Comparison of ENCODE assay signal across 11 cellular contexts in genomic region chr12:67988600-67988999, GRCh38. TPM values are rescaled to one million over a fixed set of nuclear protein-coding genes. Genes with fewer than 3 reads are reported as not detected.
A peak's percentile ranks its signal among the peaks of the same experiment; 100 is the strongest.
DNase-seq lines count a peak whose midpoint lies in the region; ATAC-seq lines count a peak whose summit lies in the region.
"Had no signal": no experiment of that assay in that cellular context is flagged by ENCODE, and none has a peak within 500 bp of the region (broad histone marks: within the 10 kb centered on the region; RNA-seq: fewer than 3 reads in every experiment).

No MANE protein-coding gene starts in this region.

- ATAC-seq in HG02588 (IDR thresholded peaks at IDR 0.05; ENCODE audit: unreplicated experiment) (peak; percentile 82), HG03521 (IDR thresholded peaks at IDR 0.05; ENCODE audit: unreplicated experiment) (peak; percentile 76)

- CTCF ChIA-PET in CD4-positive, alpha-beta memory T cell (lab: Charles Lee; ENCODE audit: partially characterized antibody): interaction anchor here (1.2 kb wide), 2 partner anchors 40 to 46 kb away, joined by 3 read pairs; no protein-coding TSS in a partner anchor

- no peaks in the 10 kb centered on the region for H3K36me3 ChIP-seq in CD4-positive, alpha-beta memory T cell (ENCODE audit: insufficient read depth, low read length)

- no peaks in the 10 kb centered on the region for H3K27me3 ChIP-seq in CD4-positive, alpha-beta memory T cell (ENCODE audit: insufficient read depth, low read length)

- peaks cover 4% of the 10 kb centered on the region for H3K36me3 Mint-ChIP-seq in activated naive CD8-positive, alpha-beta T cell
- peaks cover 4% of the 10 kb centered on the region for H3K36me3 Mint-ChIP-seq in activated naive CD8-positive, alpha-beta T cell treated with anti-CD3 and anti-CD28 coated beads for 36 hours
- no peaks in the 10 kb centered on the region for H3K36me3 Mint-ChIP-seq in stimulated activated naive CD8-positive, alpha-beta T cell treated with anti-CD3 and anti-CD28 coated beads, Interleukin-15, Interleukin-2, amounts not matched to agents 100 ng/mL and 50 ng/mL, for 24 hours (ENCODE audit: low read depth)
- no peaks in the 10 kb centered on the region for H3K36me3 Mint-ChIP-seq in CD4-positive, alpha-beta memory T cell

- H3K27ac ChIP-seq in CD4-positive, alpha-beta memory T cell (ENCODE audit: low read depth, low read length): no peak overlapping the region

- H3K27ac Mint-ChIP-seq in activated naive CD8-positive, alpha-beta T cell: no peak overlapping the region
- no peak overlapping the region for H3K27ac Mint-ChIP-seq in activated naive CD8-positive, alpha-beta T cell treated with anti-CD3 and anti-CD28 coated beads for 36 hours
- H3K27ac Mint-ChIP-seq in stimulated activated naive CD8-positive, alpha-beta T cell treated with anti-CD3 and anti-CD28 coated beads, Interleukin-15, Interleukin-2, amounts not matched to agents 100 ng/mL and 50 ng/mL, for 24 hours: no peak overlapping the region
- H3K27ac Mint-ChIP-seq in CD4-positive, alpha-beta memory T cell: peak overlapping the region in 2 of 7 donors; percentile 81 to 86

- intact Hi-C loops in CD4-positive, alpha-beta memory T cell (cut with micrococcal nuclease): no loop called here

- DNase-seq in activated naive CD8-positive, alpha-beta T cell treated with anti-CD3 and anti-CD28 coated beads for 36 hours: no peak
- DNase-seq in hippocampal formation (lab: John Stamatoyannopoulos, UW) (no peak), ACHN (no peak)
- DNase-seq in CD4-positive, alpha-beta memory T cell: no peak
- DNase-seq: NCI-H1417 treated with DMSO at 0.1 percent for 48 hours; stimulated activated CD4-positive, alpha-beta T cell treated with anti-CD3 and anti-CD28 coated beads, Interleukin-2, amount 100 ng/mL, for 24 hours had no signal

- in situ Hi-C loops in ACHN (cut with HindIII; ENCODE audit: low pct_ligation_motif_present, low pct_unique_long_range_greater_than_20kb, low sequenced_read_pairs): no loop called here

- peak overlapping the region; percentile 75 for H3K4me3 Mint-ChIP-seq in activated naive CD8-positive, alpha-beta T cell
- H3K4me3 Mint-ChIP-seq in activated naive CD8-positive, alpha-beta T cell treated with anti-CD3 and anti-CD28 coated beads for 36 hours: no peak overlapping the region
- H3K4me3 Mint-ChIP-seq in stimulated activated naive CD8-positive, alpha-beta T cell treated with anti-CD3 and anti-CD28 coated beads, Interleukin-15, Interleukin-2, amounts not matched to agents 100 ng/mL and 50 ng/mL, for 24 hours: peak overlapping the region; percentile 47
- peak overlapping the region in 4 of 8 donors; percentile 82 to 96 (median 84) for H3K4me3 Mint-ChIP-seq in CD4-positive, alpha-beta memory T cell

- POLR2A ChIA-PET in CD4-positive, alpha-beta memory T cell (lab: Charles Lee; ENCODE audit: partially characterized antibody): interaction anchor here (0.9 to 1.5 kb wide), 4 partner anchors 11 to 718 kb away, joined by 3 to 4 read pairs (median 3); partner anchors contain the start of gene RAP1B

- peak overlapping the region in 1 of 2 donors; percentile 51 for H3K4me3 ChIP-seq in CD4-positive, alpha-beta memory T cell (ENCODE audit: low read length in 2 of 2)

- H3K4me1 ChIP-seq in CD4-positive, alpha-beta memory T cell (ENCODE audit: insufficient read depth, low read length): peaks cover 46% of the 10 kb centered on the region

- H3K9me3 ChIP-seq in CD4-positive, alpha-beta memory T cell (ENCODE audit: control insufficient read depth in 1 of 2, low read length in 2 of 2): no peaks in the 10 kb centered on the region

- H3K27me3 Mint-ChIP-seq in activated naive CD8-positive, alpha-beta T cell: no peaks in the 10 kb centered on the region
- no peaks in the 10 kb centered on the region for H3K27me3 Mint-ChIP-seq in activated naive CD8-positive, alpha-beta T cell treated with anti-CD3 and anti-CD28 coated beads for 36 hours
- H3K27me3 Mint-ChIP-seq in stimulated activated naive CD8-positive, alpha-beta T cell treated with anti-CD3 and anti-CD28 coated beads, Interleukin-15, Interleukin-2, amounts not matched to agents 100 ng/mL and 50 ng/mL, for 24 hours: no peaks in the 10 kb centered on the region
- no peaks in the 10 kb centered on the region for H3K27me3 Mint-ChIP-seq in CD4-positive, alpha-beta memory T cell

- peaks cover 40% of the 10 kb centered on the region for H3K4me1 Mint-ChIP-seq in activated naive CD8-positive, alpha-beta T cell (ENCODE audit: low read depth)
- H3K4me1 Mint-ChIP-seq in activated naive CD8-positive, alpha-beta T cell treated with anti-CD3 and anti-CD28 coated beads for 36 hours: peaks cover 28% of the 10 kb centered on the region
- H3K4me1 Mint-ChIP-seq in stimulated activated naive CD8-positive, alpha-beta T cell treated with anti-CD3 and anti-CD28 coated beads, Interleukin-15, Interleukin-2, amounts not matched to agents 100 ng/mL and 50 ng/mL, for 24 hours (ENCODE audit: low read depth): peaks cover 49% of the 10 kb centered on the region
- peaks cover 22 to 37% (median 32%) of the 10 kb centered on the region in 4 donors for H3K4me1 Mint-ChIP-seq in CD4-positive, alpha-beta memory T cell

- H3K9me3 Mint-ChIP-seq in activated naive CD8-positive, alpha-beta T cell (ENCODE audit: low read depth): no peaks in the 10 kb centered on the region
- peaks cover 5% of the 10 kb centered on the region for H3K9me3 Mint-ChIP-seq in activated naive CD8-positive, alpha-beta T cell treated with anti-CD3 and anti-CD28 coated beads for 36 hours
- H3K9me3 Mint-ChIP-seq in stimulated activated naive CD8-positive, alpha-beta T cell treated with anti-CD3 and anti-CD28 coated beads, Interleukin-15, Interleukin-2, amounts not matched to agents 100 ng/mL and 50 ng/mL, for 24 hours: peaks cover 8% of the 10 kb centered on the region
- peaks cover 0 to 3% (median 0%) of the 10 kb centered on the region in 8 donors for H3K9me3 Mint-ChIP-seq in CD4-positive, alpha-beta memory T cell

RNA-seq across cellular contexts. Expression of gene IFNG-AS1, which starts 0.6 kb away (rescaled TPM):
- not detected for total RNA-seq in activated naive CD8-positive, alpha-beta T cell treated with anti-CD3 and anti-CD28 coated beads for 36 hours
- 10 to 100 TPM; 11.7 to 14.5 TPM for total RNA-seq in CD4-positive, alpha-beta memory T cell
- 10 to 100 TPM in 1 of 2 donors, 1 to 10 TPM in 1; 4.6 to 11.3 TPM for polyA plus RNA-seq in CD4-positive, alpha-beta memory T cell
- polyA plus RNA-seq: adipose tissue had no signal

Comparison
In these comparisons a context has a peak if more than half of its experiments do, and no peak if none do; other contexts are left out.
1. RNA of gene IFNG-AS1, which starts 0.6 kb away (total RNA-seq): 11.7 to 14.5 TPM in CD4-positive, alpha-beta memory T cell; not detected in activated naive CD8-positive, alpha-beta T cell treated with anti-CD3 and anti-CD28 coated beads for 36 hours; every median in the first group is over 10 times any median in the second.